ENCODE assay signal across 32 cellular contexts in the genomic region with DNA sequence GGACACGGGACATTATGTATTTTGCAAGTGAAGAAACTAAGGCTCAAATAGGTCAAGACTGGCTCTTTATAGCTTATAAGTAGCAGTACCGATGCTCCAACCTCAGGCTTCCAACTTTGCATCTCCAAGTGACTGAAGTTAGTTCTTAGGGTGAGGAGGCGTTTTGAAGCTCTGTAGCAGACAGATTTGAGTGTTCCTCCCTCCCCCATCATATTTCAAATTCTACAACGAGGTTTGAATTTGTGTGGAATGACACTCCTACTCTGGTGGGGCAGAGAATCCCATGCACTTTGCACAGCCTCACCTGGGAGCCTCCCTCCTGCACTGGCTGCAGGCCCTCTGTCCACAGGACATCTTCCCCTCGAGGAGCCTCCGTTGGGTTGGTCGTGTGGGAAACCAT.
"Had no signal": no experiment of that assay in that cellular context is flagged by ENCODE, and none has a peak within 500 bp of the region (broad histone marks: within the 10 kb centered on the region; RNA-seq: fewer than 3 reads in every experiment).

No MANE protein-coding gene starts in this region.

- ATAC-seq: activated CD8-positive, alpha-beta memory T cell treated with anti-CD3 and anti-CD28 coated beads, Interleukin-2, amount 10 ng/mL, durations not matched to agents 7 days and 5 days; activated CD8-positive, alpha-beta T cell treated with anti-CD3 and anti-CD28 coated beads, Interleukin-2, amount 10 ng/mL, durations not matched to agents 7 days and 5 days; activated naive CD8-positive, alpha-beta T cell treated with anti-CD3 and anti-CD28 coated beads, Interleukin-2, amount 50 U/mL, for 24 hours had no signal

- H3K9me3 Mint-ChIP-seq: activated B cell treated with CpG ODN at 0.5 μM for 24 hours; activated CD4-positive, alpha-beta memory T cell treated with anti-CD3 and anti-CD28 coated beads, Interleukin-2, amount 10 ng/mL, durations not matched to agents 7 days and 5 days; activated CD4-positive, alpha-beta T cell treated with anti-CD3 and anti-CD28 coated beads, Interleukin-2, amount 10 ng/mL, durations not matched to agents 24 days and 14 days; activated naive CD4-positive, alpha-beta T cell treated with anti-CD3 and anti-CD28 coated beads, Interleukin-2, amount 10 ng/mL, durations not matched to agents 7 days and 5 days; activated naive CD4-positive, alpha-beta T cell treated with anti-CD3 and anti-CD28 coated beads, Interleukin-2, amount 50 U/mL, for 24 hours; activated naive CD8-positive, alpha-beta T cell treated with anti-CD3 and anti-CD28 coated beads, Interleukin-2, amount 10 ng/mL, durations not matched to agents 7 days and 5 days; activated naive CD8-positive, alpha-beta T cell treated with anti-CD3 and anti-CD28 coated beads, Interleukin-2, amount 50 U/mL, for 24 hours; activated T-cell treated with anti-CD3 and anti-CD28 coated beads, Interleukin-2, amount 50 U/mL, for 24 hours; activated T-helper 2 cell treated with anti-CD3 and anti-CD28 coated beads, Interferon-gamma antibody, Interleukin-2, Interleukin-4, amounts not matched to agents 10 μg/mL and 5 μg/mL and 100 μg/mL, durations not matched to agents 14 hours and 24 hours and 36 hours; brain; central memory CD8-positive, alpha-beta T cell; T-helper 1 cell treated with Interleukin-12 subunit alpha and Interleukin-12 subunit beta and Interleukin-4 antibody, amounts not matched to agents 30 μg/mL and 1 μg/mL, for 36 hours; T-helper 2 cell treated with Interferon-gamma antibody and Interleukin-4, amounts not matched to agents 5 μg/mL and 100 μg/mL, for 36 hours had no signal

- H3K27ac ChIP-seq: ascending aorta, cardiac muscle cell, VCaP had no signal

- DNase-seq: activated B cell treated with CpG ODN at 0.5 μM for 24 hours; activated CD4-positive, alpha-beta memory T cell treated with anti-CD3 and anti-CD28 coated beads, Interleukin-2, amount 10 ng/mL, durations not matched to agents 7 days and 5 days; activated CD4-positive, alpha-beta T cell treated with anti-CD3 and anti-CD28 coated beads for 4 hours; activated CD4-positive, alpha-beta T cell treated with anti-CD3 and anti-CD28 coated beads, Interleukin-2, amount 10 ng/mL, durations not matched to agents 24 days and 14 days; activated CD4-positive, alpha-beta T cell treated with anti-CD3 and anti-CD28 coated beads, Interleukin-2, amount 50 U/mL, for 48 hours; activated CD4-positive, CD25-positive, alpha-beta regulatory T cell treated with anti-CD3 and anti-CD28 coated beads, Interleukin-2, amount 50 U/mL, for 72 hours; activated CD8-positive, alpha-beta memory T cell treated with anti-CD3 and anti-CD28 coated beads for 24 hours; activated CD8-positive, alpha-beta memory T cell treated with anti-CD3 and anti-CD28 coated beads, Interleukin-2, amount 10 ng/mL, durations not matched to agents 7 days and 5 days; activated CD8-positive, alpha-beta memory T cell treated with anti-CD3 and anti-CD28 coated beads, Interleukin-2, amount 50 U/mL, for 48 hours; activated CD8-positive, alpha-beta T cell treated with anti-CD3 and anti-CD28 coated beads, Interleukin-2, amount 10 ng/mL, durations not matched to agents 7 days and 5 days; activated effector memory CD4-positive, alpha-beta T cell treated with Interleukin-2 at 50 U/mL for 16 hours; activated gamma-delta T cell; activated naive CD4-positive, alpha-beta T cell treated with anti-CD3 and anti-CD28 coated beads, Interleukin-2, amount 10 ng/mL, durations not matched to agents 7 days and 5 days; activated naive CD4-positive, alpha-beta T cell treated with Interleukin-2 at 50 U/mL for 16 hours; activated naive CD8-positive, alpha-beta T cell treated with anti-CD3 and anti-CD28 coated beads, Interleukin-2, amount 10 ng/mL, durations not matched to agents 7 days and 5 days; activated naive CD8-positive, alpha-beta T cell treated with anti-CD3 and anti-CD28 coated beads, Interleukin-2, amount 50 U/mL, for 24 hours; activated T-cell treated with anti-CD3 and anti-CD28 coated beads, Interleukin-2, amount 50 U/mL, for 24 hours; activated T-cell treated with anti-CD3 and anti-CD28 coated beads, Interleukin-2, amount 50 U/mL, for 48 hours; amygdala; T-helper 1 cell; T-helper 2 cell; T-helper 9 cell had no signal

- H3K4me1 ChIP-seq: ascending aorta had no signal

- H3K36me3 Mint-ChIP-seq: activated CD8-positive, alpha-beta memory T cell treated with anti-CD3 and anti-CD28 coated beads, Interleukin-2, amount 10 ng/mL, durations not matched to agents 7 days and 5 days; activated naive CD4-positive, alpha-beta T cell treated with anti-CD3 and anti-CD28 coated beads, Interleukin-2, amount 10 ng/mL, durations not matched to agents 7 days and 5 days; activated naive CD4-positive, alpha-beta T cell treated with anti-CD3 and anti-CD28 coated beads, Interleukin-2, amount 50 U/mL, for 24 hours; activated naive CD8-positive, alpha-beta T cell; activated naive CD8-positive, alpha-beta T cell treated with anti-CD3 and anti-CD28 coated beads, Interleukin-2, amount 10 ng/mL, durations not matched to agents 7 days and 5 days; brain had no signal

- H3K4me1 Mint-ChIP-seq: activated B cell treated with CpG ODN at 0.5 μM for 24 hours; activated CD4-positive, alpha-beta memory T cell treated with anti-CD3 and anti-CD28 coated beads, Interleukin-2, amount 10 ng/mL, durations not matched to agents 7 days and 5 days; activated CD4-positive, alpha-beta T cell treated with anti-CD3 and anti-CD28 coated beads, Interleukin-2, amount 10 ng/mL, durations not matched to agents 24 days and 14 days; activated CD8-positive, alpha-beta memory T cell treated with anti-CD3 and anti-CD28 coated beads, Interleukin-2, amount 10 ng/mL, durations not matched to agents 7 days and 5 days; activated naive CD4-positive, alpha-beta T cell treated with anti-CD3 and anti-CD28 coated beads, Interleukin-2, amount 10 ng/mL, durations not matched to agents 7 days and 5 days; activated naive CD4-positive, alpha-beta T cell treated with anti-CD3 and anti-CD28 coated beads, Interleukin-2, amount 50 U/mL, for 24 hours; activated naive CD8-positive, alpha-beta T cell treated with anti-CD3 and anti-CD28 coated beads, Interleukin-2, amount 10 ng/mL, durations not matched to agents 7 days and 5 days; activated naive CD8-positive, alpha-beta T cell treated with anti-CD3 and anti-CD28 coated beads, Interleukin-2, amount 50 U/mL, for 24 hours; central memory CD8-positive, alpha-beta T cell had no signal

- H3K4me3 ChIP-seq: ascending aorta, cardiac muscle cell had no signal

- H3K27ac Mint-ChIP-seq: activated B cell treated with CpG ODN at 0.5 μM for 24 hours; activated CD4-positive, alpha-beta memory T cell treated with anti-CD3 and anti-CD28 coated beads, Interleukin-2, amount 10 ng/mL, durations not matched to agents 7 days and 5 days; activated CD4-positive, alpha-beta T cell treated with anti-CD3 and anti-CD28 coated beads, Interleukin-2, amount 10 ng/mL, durations not matched to agents 24 days and 14 days; activated CD8-positive, alpha-beta memory T cell treated with anti-CD3 and anti-CD28 coated beads, Interleukin-2, amount 10 ng/mL, durations not matched to agents 7 days and 5 days; activated CD8-positive, alpha-beta T cell treated with anti-CD3 and anti-CD28 coated beads, Interleukin-2, amount 10 ng/mL, durations not matched to agents 7 days and 5 days; activated naive CD4-positive, alpha-beta T cell treated with anti-CD3 and anti-CD28 coated beads, Interleukin-2, amount 10 ng/mL, durations not matched to agents 7 days and 5 days; activated naive CD4-positive, alpha-beta T cell treated with anti-CD3 and anti-CD28 coated beads, Interleukin-2, amount 50 U/mL, for 24 hours; activated naive CD8-positive, alpha-beta T cell; activated naive CD8-positive, alpha-beta T cell treated with anti-CD3 and anti-CD28 coated beads, Interleukin-2, amount 10 ng/mL, durations not matched to agents 7 days and 5 days; activated naive CD8-positive, alpha-beta T cell treated with anti-CD3 and anti-CD28 coated beads, Interleukin-2, amount 50 U/mL, for 24 hours; activated T-cell treated with anti-CD3 and anti-CD28 coated beads, Interleukin-2, amount 50 U/mL, for 24 hours; activated T-helper 2 cell treated with anti-CD3 and anti-CD28 coated beads, Interferon-gamma antibody, Interleukin-2, Interleukin-4, amounts not matched to agents 10 μg/mL and 5 μg/mL and 100 μg/mL, durations not matched to agents 14 hours and 24 hours and 36 hours; brain; T-helper 1 cell treated with Interleukin-12 subunit alpha and Interleukin-12 subunit beta and Interleukin-4 antibody, amounts not matched to agents 30 μg/mL and 1 μg/mL, for 36 hours; T-helper 2 cell treated with Interferon-gamma antibody and Interleukin-4, amounts not matched to agents 5 μg/mL and 100 μg/mL, for 36 hours had no signal

- H3K27me3 Mint-ChIP-seq: activated naive CD4-positive, alpha-beta T cell treated with anti-CD3 and anti-CD28 coated beads, Interleukin-2, amount 10 ng/mL, durations not matched to agents 7 days and 5 days; activated naive CD8-positive, alpha-beta T cell treated with anti-CD3 and anti-CD28 coated beads, Interleukin-2, amount 50 U/mL, for 24 hours had no signal

- H3K27me3 ChIP-seq: ascending aorta, cardiac muscle cell had no signal

- H3K9me3 ChIP-seq: ascending aorta had no signal

- H3K4me3 Mint-ChIP-seq: activated B cell treated with CpG ODN at 0.5 μM for 24 hours; activated CD4-positive, alpha-beta memory T cell treated with anti-CD3 and anti-CD28 coated beads, Interleukin-2, amount 10 ng/mL, durations not matched to agents 7 days and 5 days; activated CD4-positive, alpha-beta T cell treated with anti-CD3 and anti-CD28 coated beads, Interleukin-2, amount 10 ng/mL, durations not matched to agents 24 days and 14 days; activated CD8-positive, alpha-beta memory T cell treated with anti-CD3 and anti-CD28 coated beads, Interleukin-2, amount 10 ng/mL, durations not matched to agents 7 days and 5 days; activated CD8-positive, alpha-beta T cell treated with anti-CD3 and anti-CD28 coated beads, Interleukin-2, amount 10 ng/mL, durations not matched to agents 7 days and 5 days; activated naive CD4-positive, alpha-beta T cell treated with anti-CD3 and anti-CD28 coated beads, Interleukin-2, amount 10 ng/mL, durations not matched to agents 7 days and 5 days; activated naive CD4-positive, alpha-beta T cell treated with anti-CD3 and anti-CD28 coated beads, Interleukin-2, amount 50 U/mL, for 24 hours; activated naive CD8-positive, alpha-beta T cell; activated naive CD8-positive, alpha-beta T cell treated with anti-CD3 and anti-CD28 coated beads, Interleukin-2, amount 10 ng/mL, durations not matched to agents 7 days and 5 days; activated naive CD8-positive, alpha-beta T cell treated with anti-CD3 and anti-CD28 coated beads, Interleukin-2, amount 50 U/mL, for 24 hours; activated T-cell treated with anti-CD3 and anti-CD28 coated beads, Interleukin-2, amount 50 U/mL, for 24 hours; brain; central memory CD8-positive, alpha-beta T cell; T-helper 1 cell treated with Interleukin-12 subunit alpha and Interleukin-12 subunit beta and Interleukin-4 antibody, amounts not matched to agents 30 μg/mL and 1 μg/mL, for 36 hours; T-helper 2 cell treated with Interferon-gamma antibody and Interleukin-4, amounts not matched to agents 5 μg/mL and 100 μg/mL, for 36 hours had no signal

- H3K36me3 ChIP-seq: ascending aorta, cardiac muscle cell had no signal
